In the genomic region with DNA sequence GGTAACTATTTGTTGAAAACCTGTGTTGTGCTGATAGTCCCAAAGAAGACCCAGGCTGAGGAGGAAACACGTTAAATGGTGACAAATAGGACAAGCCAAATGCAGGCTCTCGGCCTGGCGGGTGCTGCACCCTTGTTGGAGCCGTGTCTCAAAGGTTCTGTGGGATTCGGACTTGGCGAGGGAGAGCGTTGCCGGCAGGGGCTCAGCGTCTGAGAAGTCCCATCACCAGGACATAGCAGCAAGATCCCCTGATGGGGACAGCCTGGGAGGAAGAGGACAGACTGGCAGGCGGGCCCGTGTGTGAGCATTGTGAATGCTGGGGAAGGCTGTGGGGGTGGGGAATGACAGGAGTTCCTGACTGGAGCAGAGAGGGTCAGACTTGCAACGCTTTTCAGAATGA, we compare ENCODE assay signal across 28 cellular contexts.
DNase-seq lines count a peak whose midpoint lies in the region; ATAC-seq, FAIRE-seq and TF ChIP-seq lines count a peak whose summit lies in the region.
"Had no signal": no experiment of that assay in that cellular context is flagged by ENCODE, and none has a peak within 500 bp of the region (broad histone marks: within the 10 kb centered on the region; RNA-seq: fewer than 3 reads in every experiment).

No MANE protein-coding gene starts in this region.

- peaks cover 4% of the 10 kb centered on the region for H3K27me3 Mint-ChIP-seq in activated naive CD4-positive, alpha-beta T cell treated with anti-CD3 and anti-CD28 coated beads, Interleukin-2, amount 10 ng/mL, durations not matched to agents 7 days and 5 days
- H3K27me3 Mint-ChIP-seq in CD4-positive, alpha-beta memory T cell, result no peaks in the 10 kb centered on the region
- H3K27me3 Mint-ChIP-seq: activated B cell treated with CpG ODN at 0.5 μM for 24 hours had no signal

- FAIRE-seq in K562 (lab: Jason Lieb, UNC), result no peak
- FAIRE-seq: colon, endothelial cell of umbilical vein had no signal

- TF ChIP-seq RAD21 in K562 (CRISPR knock-in tag; conservative IDR thresholded peaks at IDR 0.05 in 1 of 2, IDR thresholded peaks at IDR 0.05 in 1 of 2), result no peak

- TF ChIP-seq EP300 in K562 (IDR thresholded peaks at IDR 0.05; ENCODE audit: low read length), result no peak

- DNase-seq in activated naive CD4-positive, alpha-beta T cell treated with anti-CD3 and anti-CD28 coated beads, Interleukin-2, amount 10 ng/mL, durations not matched to agents 7 days and 5 days, result peak; percentile 5
- DNase-seq in activated naive CD4-positive, alpha-beta T cell treated with Interleukin-2 at 50 U/mL for 16 hours, result no peak
- DNase-seq in K562 (ENCODE audit: extremely low read depth in 1 of 4, low spot score in 3 of 4) (no peak), spleen (peak; percentile 62), UCSD-AML1 (lab: John Stamatoyannopoulos, UW; ENCODE audit: unreplicated experiment) (no peak)
- no peak for DNase-seq in CD4-positive, alpha-beta memory T cell
- DNase-seq: activated B cell treated with CpG ODN at 0.5 μM for 24 hours; activated CD4-positive, alpha-beta T cell treated with anti-CD3 and anti-CD28 coated beads, Interleukin-2, amount 50 U/mL, for 48 hours; activated T-cell treated with anti-CD3 and anti-CD28 coated beads, Interleukin-2, amount 50 U/mL, for 1 hour; CD8-positive, alpha-beta memory T cell; gastrocnemius medialis; HFFc6; kidney glomerular epithelial cell; NCI-H1105; NCI-H187 treated with DMSO at 0.1 percent for 48 hours; NCI-H2171; NCI-H510A treated with DMSO at 0.1 percent for 48 hours; nephron progenitor cell; stimulated activated CD4-positive, alpha-beta T cell treated with anti-CD3 and anti-CD28 coated beads, Interleukin-2, amount 100 ng/mL, for 24 hours; T-helper 9 cell; transverse colon had no signal

- H3K4me1 ChIP-seq in Loucy (ENCODE audit: insufficient read depth, low read length, poor library complexity, severe bottlenecking), result peaks cover 59% of the 10 kb centered on the region
- H3K4me1 ChIP-seq in K562 (replicated peaks in 1 of 2; ENCODE audit: control insufficient read depth in 2 of 2, insufficient read depth in 2 of 2, low read length in 2 of 2), result peaks cover 0 to 27% of the 10 kb centered on the region in 2 experiments; a peak in 2 of 5 replicates
- H3K4me1 ChIP-seq in spleen, result peaks cover 9 to 43% (median 27%) of the 10 kb centered on the region in 6 donors
- peaks cover 8% of the 10 kb centered on the region for H3K4me1 ChIP-seq in CD4-positive, alpha-beta memory T cell (ENCODE audit: insufficient read depth, low read length)
- H3K4me1 ChIP-seq: ascending aorta had no signal

- no peak overlapping the region for H3K27ac ChIP-seq in K562 (ENCODE audit: extremely low read depth, low read depth, low read length)
- H3K27ac ChIP-seq in spleen, result peak overlapping the region in 1 of 8 donors; percentile 60
- H3K27ac ChIP-seq in CD4-positive, alpha-beta memory T cell (ENCODE audit: low read depth, low read length), result no peak overlapping the region
- H3K27ac ChIP-seq: ascending aorta, gastrocnemius medialis, ovary, transverse colon had no signal

- H4K20me1 ChIP-seq in Loucy (ENCODE audit: insufficient read depth, low read length, poor library complexity, severe bottlenecking), result no peaks in the 10 kb centered on the region
- peaks cover 9% of the 10 kb centered on the region for H4K20me1 ChIP-seq in K562 (replicated peaks; ENCODE audit: control insufficient read depth, insufficient read depth, low read length)

- H3K36me3 ChIP-seq in Loucy (ENCODE audit: insufficient read depth, low read length) (peaks cover 33% of the 10 kb centered on the region), K562 (ENCODE audit: control insufficient read depth, insufficient read depth, low read length) (peaks cover 22% of the 10 kb centered on the region; the same call in 2 of the 3 replicates), spleen (peaks cover 0 to 30% (median 23%) of the 10 kb centered on the region in 6 donors)
- no peaks in the 10 kb centered on the region for H3K36me3 ChIP-seq in CD4-positive, alpha-beta memory T cell (ENCODE audit: insufficient read depth, low read length)
- H3K36me3 ChIP-seq: ovary had no signal

- no peaks in the 10 kb centered on the region for H3K9me2 ChIP-seq in Loucy (replicated peaks; ENCODE audit: low read depth, low read length)

- H3K4me2 ChIP-seq in Loucy (ENCODE audit: low read depth, low read length, poor library complexity, severe bottlenecking) (peak overlapping the region; percentile 62), K562 (ENCODE audit: insufficient read depth, low read length) (no peak overlapping the region)
- H3K4me2 ChIP-seq: smooth muscle cell had no signal

- no peaks in the 10 kb centered on the region for H3K9me3 Mint-ChIP-seq in activated naive CD4-positive, alpha-beta T cell treated with anti-CD3 and anti-CD28 coated beads, Interleukin-2, amount 10 ng/mL, durations not matched to agents 7 days and 5 days
- no peaks in the 10 kb centered on the region for H3K9me3 Mint-ChIP-seq in CD4-positive, alpha-beta memory T cell
- H3K9me3 Mint-ChIP-seq: activated B cell treated with CpG ODN at 0.5 μM for 24 hours; CD8-positive, alpha-beta memory T cell; HFFc6; nephron progenitor cell had no signal

- CTCF ChIA-PET in activated naive CD4-positive, alpha-beta T cell treated with anti-CD3 and anti-CD28 coated beads, Interleukin-2, amount 10 ng/mL, durations not matched to agents 7 days and 5 days (lab: Charles Lee), result interaction anchor here (1.0 kb wide), 1 partner anchor 623 kb away, joined by 3 read pairs; no protein-coding TSS in a partner anchor
- CTCF ChIA-PET in K562 (lab: Yijun Ruan, JAX; ENCODE audit: low intra/inter-chr PET ratio), result no interaction called here
- CTCF ChIA-PET in CD4-positive, alpha-beta memory T cell (lab: Charles Lee; ENCODE audit: partially characterized antibody), result no interaction called here

- H3K27me3 ChIP-seq in Loucy (ENCODE audit: insufficient read depth, low read length, poor library complexity, severe bottlenecking), result no peaks in the 10 kb centered on the region
- H3K27me3 ChIP-seq in K562 (ENCODE audit: control insufficient read depth in 2 of 2, insufficient read depth in 2 of 2, low read length in 2 of 2), result peaks cover 11 to 28% of the 10 kb centered on the region in 2 experiments; a peak in 4 of 5 replicates
- H3K27me3 ChIP-seq in spleen (replicated peaks in 1 of 7), result no peaks in the 10 kb centered on the region
- no peaks in the 10 kb centered on the region for H3K27me3 ChIP-seq in CD4-positive, alpha-beta memory T cell (ENCODE audit: insufficient read depth, low read length)
- H3K27me3 ChIP-seq: ascending aorta, gastrocnemius medialis, ovary had no signal

- H3K9me3 ChIP-seq in Loucy (ENCODE audit: insufficient read depth, low read depth, low read length) (no peaks in the 10 kb centered on the region), K562 (replicated peaks; ENCODE audit: control insufficient read depth, insufficient read depth, low read depth, low read length) (no peaks in the 10 kb centered on the region), spleen (no peaks in the 10 kb centered on the region)
- no peaks in the 10 kb centered on the region for H3K9me3 ChIP-seq in CD4-positive, alpha-beta memory T cell (ENCODE audit: control insufficient read depth in 1 of 2, low read length in 2 of 2)
- H3K9me3 ChIP-seq: ascending aorta, gastrocnemius medialis, ovary, transverse colon had no signal

- no TSS peak for BruUV-seq in K562 (replicated peaks; lab: Mats Ljungman, UMichigan)

- POLR2A ChIA-PET in K562 (lab: Yijun Ruan, JAX), result interaction anchor here (0.6 kb wide), 1 partner anchor 10 kb away, joined by 4 read pairs; no protein-coding TSS in a partner anchor
- POLR2A ChIA-PET in CD4-positive, alpha-beta memory T cell (lab: Charles Lee; ENCODE audit: partially characterized antibody), result no interaction called here

- no peak overlapping the region for H3K27ac Mint-ChIP-seq in activated naive CD4-positive, alpha-beta T cell treated with anti-CD3 and anti-CD28 coated beads, Interleukin-2, amount 10 ng/mL, durations not matched to agents 7 days and 5 days
- H3K27ac Mint-ChIP-seq in CD4-positive, alpha-beta memory T cell, result no peak overlapping the region
- H3K27ac Mint-ChIP-seq: activated B cell treated with CpG ODN at 0.5 μM for 24 hours, HFFc6, nephron progenitor cell had no signal

- H3K36me3 Mint-ChIP-seq in activated naive CD4-positive, alpha-beta T cell treated with anti-CD3 and anti-CD28 coated beads, Interleukin-2, amount 10 ng/mL, durations not matched to agents 7 days and 5 days, result peaks cover 12% of the 10 kb centered on the region
- H3K36me3 Mint-ChIP-seq in CD4-positive, alpha-beta memory T cell, result peaks cover 11 to 13% of the 10 kb centered on the region in 2 donors

- TF ChIP-seq CTCF in Loucy (conservative IDR thresholded peaks at IDR 0.05; ENCODE audit: low read length) (no peak), K562 (IDR thresholded peaks at IDR 0.05 in 2 of 3, conservative IDR thresholded peaks at IDR 0.05 in 1 of 3; ENCODE audit: insufficient read depth in 2 of 3, low read depth in 1 of 3, low read length in 3 of 3) (no peak), spleen (IDR thresholded peaks at IDR 0.05 in 8 of 11, conservative IDR thresholded peaks at IDR 0.05 in 3 of 11) (no peak)

- in situ Hi-C loops in K562 (cut with MboI), result no loop called here

- H3K4me1 Mint-ChIP-seq in activated naive CD4-positive, alpha-beta T cell treated with anti-CD3 and anti-CD28 coated beads, Interleukin-2, amount 10 ng/mL, durations not matched to agents 7 days and 5 days, result peaks cover 36% of the 10 kb centered on the region
- peaks cover 4 to 15% (median 8%) of the 10 kb centered on the region in 4 donors for H3K4me1 Mint-ChIP-seq in CD4-positive, alpha-beta memory T cell

- ATAC-seq in K562 (no peak), HG03571 (IDR thresholded peaks at IDR 0.05; ENCODE audit: unreplicated experiment) (no peak)
- ATAC-seq: gastrocnemius medialis had no signal

- intact Hi-C loops in K562 (cut with micrococcal nuclease), result no loop called here
- intact Hi-C loops in spleen (cut with DNase I; ENCODE audit: low total_unique reads), result no loop called here
- intact Hi-C loops in CD4-positive, alpha-beta memory T cell (cut with micrococcal nuclease), result no loop called here

- 73% methylated on average over 8 of the region's 12 CpGs for WGBS in K562 (ENCODE audit: insufficient coverage, low coverage, missing lambda C conversion rate)
- 89 to 95% (median 94%) methylated on average over 12 of the region's 12 CpGs for WGBS in spleen, 5 donors

- peaks cover 19% of the 10 kb centered on the region for H3F3A ChIP-seq in Loucy (ENCODE audit: low read depth)

- H2AFZ ChIP-seq in Loucy (ENCODE audit: low read length) (no peak overlapping the region), K562 (ENCODE audit: low read depth, low read length) (no peak overlapping the region)

- H3K9me1 ChIP-seq in K562 (ENCODE audit: control insufficient read depth, insufficient read depth, low read length), result peaks cover 4% of the 10 kb centered on the region

- H3K4me3 Mint-ChIP-seq in activated naive CD4-positive, alpha-beta T cell treated with anti-CD3 and anti-CD28 coated beads, Interleukin-2, amount 10 ng/mL, durations not matched to agents 7 days and 5 days, result no peak overlapping the region
- no peak overlapping the region for H3K4me3 Mint-ChIP-seq in CD4-positive, alpha-beta memory T cell
- H3K4me3 Mint-ChIP-seq: activated B cell treated with CpG ODN at 0.5 μM for 24 hours; CD8-positive, alpha-beta memory T cell; HFFc6; nephron progenitor cell had no signal

- H3K4me3 ChIP-seq in Loucy (ENCODE audit: low read length, poor library complexity, severe bottlenecking), result no peak overlapping the region
- no peak overlapping the region for H3K4me3 ChIP-seq in K562
- H3K4me3 ChIP-seq in spleen, result no peak overlapping the region
- H3K4me3 ChIP-seq in CD4-positive, alpha-beta memory T cell (ENCODE audit: low read length in 2 of 2), result no peak overlapping the region
- H3K4me3 ChIP-seq: ascending aorta, gastrocnemius medialis, ovary, smooth muscle cell, transverse colon had no signal

- H3K9ac ChIP-seq in Loucy (ENCODE audit: low read depth, low read length, poor library complexity, severe bottlenecking) (peak overlapping the region; percentile 84), K562 (ENCODE audit: insufficient read depth in 1 of 2, low read depth in 2 of 2, low read length in 2 of 2) (no peak overlapping the region)

- peaks cover 35% of the 10 kb centered on the region; the same call in 1 of the 2 replicates for H3K79me2 ChIP-seq in Loucy (ENCODE audit: insufficient read depth, low read length)
- no peaks in the 10 kb centered on the region for H3K79me2 ChIP-seq in K562 (ENCODE audit: control insufficient read depth, insufficient read depth, low read length)

- TF ChIP-seq POLR2A in K562 (conservative IDR thresholded peaks at IDR 0.05) (no peak), spleen (IDR thresholded peaks at IDR 0.05) (no peak)

Comparison
In these comparisons a context has a peak if more than half of its experiments do, and no peak if none do; other contexts are left out.
1. DNase-seq: peak in activated naive CD4-positive, alpha-beta T cell treated with anti-CD3 and anti-CD28 coated beads, Interleukin-2, amount 10 ng/mL, durations not matched to agents 7 days and 5 days (single experiment) and spleen (single experiment); none in activated naive CD4-positive, alpha-beta T cell treated with Interleukin-2 at 50 U/mL for 16 hours (single experiment), K562 (0 of 4), UCSD-AML1 (single experiment) and CD4-positive, alpha-beta memory T cell (0 of 5).